In the genomic region with DNA sequence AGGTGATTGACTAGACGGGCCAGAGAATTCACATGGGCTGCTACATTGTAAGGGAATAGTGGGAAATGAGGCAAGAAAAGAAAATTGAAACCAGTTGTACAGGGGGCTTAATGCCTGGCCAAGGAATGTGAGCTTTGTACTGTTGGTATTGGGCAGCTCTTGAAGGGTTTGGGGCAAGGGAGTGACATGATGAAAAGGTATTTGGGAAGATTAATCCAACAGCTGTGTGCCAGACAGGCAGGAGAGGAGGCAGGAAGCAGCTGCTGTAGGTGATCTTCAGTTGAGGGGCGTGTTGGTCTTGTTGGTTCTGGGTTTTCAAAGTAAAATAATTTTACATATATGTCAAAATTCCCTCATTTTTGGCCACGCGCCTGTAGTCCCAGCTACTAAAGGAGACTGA, we compare ENCODE assay signal across 33 cellular contexts.
"Had no signal": no experiment of that assay in that cellular context is flagged by ENCODE, and none has a peak within 500 bp of the region (broad histone marks: within the 10 kb centered on the region; RNA-seq: fewer than 3 reads in every experiment).

No MANE protein-coding gene starts in this region.

- H3K4me1 Mint-ChIP-seq: activated CD4-positive, alpha-beta memory T cell treated with anti-CD3 and anti-CD28 coated beads, Interleukin-2, amount 10 ng/mL, durations not matched to agents 7 days and 5 days; activated CD8-positive, alpha-beta memory T cell treated with anti-CD3 and anti-CD28 coated beads, Interleukin-2, amount 10 ng/mL, durations not matched to agents 7 days and 5 days; activated naive CD4-positive, alpha-beta T cell treated with anti-CD3 and anti-CD28 coated beads, Interleukin-2, amount 10 ng/mL, durations not matched to agents 7 days and 5 days; activated naive CD8-positive, alpha-beta T cell treated with anti-CD3 and anti-CD28 coated beads, Interleukin-2, amount 50 U/mL, for 24 hours had no signal

- H3K4me2 ChIP-seq: PC-9 had no signal

- ATAC-seq: activated CD8-positive, alpha-beta memory T cell treated with anti-CD3 and anti-CD28 coated beads, Interleukin-2, amount 10 ng/mL, durations not matched to agents 7 days and 5 days; activated naive CD8-positive, alpha-beta T cell treated with anti-CD3 and anti-CD28 coated beads, Interleukin-2, amount 50 U/mL, for 24 hours had no signal

- FAIRE-seq: RCC 7860 had no signal

- H2AFZ ChIP-seq: PC-9 had no signal

- H3K36me3 ChIP-seq: brain microvascular endothelial cell, MG63, WERI-Rb-1 had no signal

- H3K27ac Mint-ChIP-seq: activated CD4-positive, alpha-beta memory T cell treated with anti-CD3 and anti-CD28 coated beads, Interleukin-2, amount 10 ng/mL, durations not matched to agents 7 days and 5 days; activated CD8-positive, alpha-beta memory T cell treated with anti-CD3 and anti-CD28 coated beads, Interleukin-2, amount 10 ng/mL, durations not matched to agents 7 days and 5 days; activated naive CD4-positive, alpha-beta T cell treated with anti-CD3 and anti-CD28 coated beads, Interleukin-2, amount 10 ng/mL, durations not matched to agents 7 days and 5 days; activated naive CD8-positive, alpha-beta T cell; activated naive CD8-positive, alpha-beta T cell treated with anti-CD3 and anti-CD28 coated beads, Interleukin-2, amount 50 U/mL, for 24 hours had no signal

- DNase-seq: activated CD4-positive, alpha-beta memory T cell treated with anti-CD3 and anti-CD28 coated beads, Interleukin-2, amount 10 ng/mL, durations not matched to agents 7 days and 5 days; activated CD4-positive, alpha-beta T cell treated with anti-CD3 and anti-CD28 coated beads for 1 hour; activated CD4-positive, alpha-beta T cell treated with anti-CD3 and anti-CD28 coated beads for 48 hours; activated CD4-positive, CD25-positive, alpha-beta regulatory T cell; activated CD8-positive, alpha-beta memory T cell treated with anti-CD3 and anti-CD28 coated beads for 24 hours; activated CD8-positive, alpha-beta memory T cell treated with anti-CD3 and anti-CD28 coated beads, Interleukin-2, amount 10 ng/mL, durations not matched to agents 7 days and 5 days; activated CD8-positive, alpha-beta memory T cell treated with anti-CD3 and anti-CD28 coated beads, Interleukin-2, amount 50 U/mL, for 48 hours; activated effector memory CD4-positive, alpha-beta T cell treated with Interleukin-2 at 50 U/mL for 16 hours; activated naive CD4-positive, alpha-beta T cell treated with anti-CD3 and anti-CD28 coated beads, Interleukin-2, amount 10 ng/mL, durations not matched to agents 7 days and 5 days; activated naive CD8-positive, alpha-beta T cell treated with anti-CD3 and anti-CD28 coated beads, Interleukin-2, amount 50 U/mL, for 24 hours; activated T-cell treated with anti-CD3 and anti-CD28 coated beads, Interleukin-2, amount 50 U/mL, for 48 hours; anterior cingulate cortex; brain microvascular endothelial cell; central memory CD4-positive, alpha-beta T cell; Karpas-422; KBM-7; MG63; NCI-H1048; NCI-H1105 treated with DMSO at 0.1 percent for 48 hours; NCI-H1436; NCI-H187; NCI-H2171 treated with DMSO at 0.1 percent for 48 hours; NCI-H2227 treated with DMSO at 0.1 percent for 48 hours; NCI-H446; NCI-H524 treated with DMSO at 0.1 percent for 48 hours; NCI-H748 treated with DMSO at 0.1 percent for 48 hours; NK-92 treated with Interleukin-12 subunit alpha and Interleukin-12 subunit beta, amount 100 ng/mL, for 24 hours; PC-9; Right ventricle myocardium superior had no signal

- H3K4me3 Mint-ChIP-seq: activated CD4-positive, alpha-beta memory T cell treated with anti-CD3 and anti-CD28 coated beads, Interleukin-2, amount 10 ng/mL, durations not matched to agents 7 days and 5 days; activated CD8-positive, alpha-beta memory T cell treated with anti-CD3 and anti-CD28 coated beads, Interleukin-2, amount 10 ng/mL, durations not matched to agents 7 days and 5 days; activated naive CD4-positive, alpha-beta T cell treated with anti-CD3 and anti-CD28 coated beads, Interleukin-2, amount 10 ng/mL, durations not matched to agents 7 days and 5 days; activated naive CD8-positive, alpha-beta T cell; activated naive CD8-positive, alpha-beta T cell treated with anti-CD3 and anti-CD28 coated beads, Interleukin-2, amount 50 U/mL, for 24 hours had no signal

- H3K36me3 Mint-ChIP-seq: activated CD8-positive, alpha-beta memory T cell treated with anti-CD3 and anti-CD28 coated beads, Interleukin-2, amount 10 ng/mL, durations not matched to agents 7 days and 5 days; activated naive CD4-positive, alpha-beta T cell treated with anti-CD3 and anti-CD28 coated beads, Interleukin-2, amount 10 ng/mL, durations not matched to agents 7 days and 5 days; activated naive CD8-positive, alpha-beta T cell had no signal

- H3K27me3 ChIP-seq: brain microvascular endothelial cell, MG63 had no signal

- H3K4me3 ChIP-seq: MG63, PC-9, SK-N-MC had no signal

- H3K27ac ChIP-seq: brain microvascular endothelial cell, PC-9, SK-N-MC, WERI-Rb-1 had no signal

- H3K9me3 ChIP-seq: MG63 had no signal

- H3K27me3 Mint-ChIP-seq: activated CD4-positive, alpha-beta memory T cell treated with anti-CD3 and anti-CD28 coated beads, Interleukin-2, amount 10 ng/mL, durations not matched to agents 7 days and 5 days; activated CD8-positive, alpha-beta memory T cell treated with anti-CD3 and anti-CD28 coated beads, Interleukin-2, amount 10 ng/mL, durations not matched to agents 7 days and 5 days; activated naive CD4-positive, alpha-beta T cell treated with anti-CD3 and anti-CD28 coated beads, Interleukin-2, amount 10 ng/mL, durations not matched to agents 7 days and 5 days; activated naive CD8-positive, alpha-beta T cell; activated naive CD8-positive, alpha-beta T cell treated with anti-CD3 and anti-CD28 coated beads, Interleukin-2, amount 50 U/mL, for 24 hours had no signal
